Comparison of ENCODE assay signal across 8 cellular contexts in the genomic region with DNA sequence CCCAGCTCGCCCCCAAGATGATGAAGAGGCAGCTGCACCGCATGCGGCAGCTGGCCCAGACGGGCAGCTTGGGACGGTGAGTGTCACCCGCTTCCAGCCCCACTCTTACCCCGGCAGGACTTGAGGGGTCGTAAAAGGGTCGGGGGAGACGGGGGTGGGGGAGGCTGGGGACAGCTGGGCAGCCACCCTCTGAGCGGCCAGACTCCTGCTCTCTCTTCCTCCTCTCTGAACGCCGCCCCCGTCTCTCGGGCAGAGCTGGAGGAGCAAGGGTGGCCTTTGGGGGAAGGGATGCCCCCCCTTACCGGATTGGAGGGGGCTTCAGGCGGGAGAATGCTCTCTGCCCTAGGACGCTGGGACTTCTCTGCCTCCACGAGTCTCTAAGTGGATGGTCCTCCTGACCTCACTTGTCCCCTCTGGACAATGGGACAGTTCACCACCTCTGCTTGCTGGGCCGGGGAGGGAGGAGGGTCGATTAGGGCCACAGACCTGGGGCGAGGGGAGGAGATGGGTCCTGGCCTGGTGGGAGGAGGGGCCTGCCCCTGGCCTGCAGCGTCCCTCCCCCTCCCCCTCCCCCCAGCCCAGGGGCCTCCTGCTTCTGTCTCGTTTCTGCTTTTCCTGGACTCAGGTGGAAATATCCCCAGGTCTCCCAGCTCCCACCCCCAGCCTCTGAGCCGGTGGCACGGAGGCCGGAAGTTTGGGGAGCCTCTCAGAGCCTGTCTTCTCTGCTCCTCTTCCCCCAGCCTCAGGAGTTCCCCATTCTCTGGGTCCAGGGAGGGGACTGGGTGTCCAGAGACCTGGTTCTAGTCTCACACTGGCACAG. TPM values are rescaled to one million over a fixed set of nuclear protein-coding genes. Genes with fewer than 3 reads are reported as not detected.
DNase-seq lines count a peak whose midpoint lies in the region; FAIRE-seq and TF ChIP-seq lines count a peak whose summit lies in the region.

No MANE protein-coding gene starts in this region.

- peaks cover 59% of the 10 kb centered on the region for H3K36me3 Mint-ChIP-seq in dendritic cell treated with granulocyte-macrophage colony-stimulating factor and Interleukin-4, amounts not matched to agents 40 ng/mL and 50 ng/mL, for 4 days (ENCODE audit: low read depth)

- H3K27me3 ChIP-seq in NT2/D1 (ENCODE audit: insufficient read depth, insufficient read length) (no peaks in the 10 kb centered on the region), muscle layer of duodenum (ENCODE audit: low read depth, low read length) (no peaks in the 10 kb centered on the region), MG63 (no peaks in the 10 kb centered on the region)

- H3K27me3 Mint-ChIP-seq in dendritic cell treated with granulocyte-macrophage colony-stimulating factor and Interleukin-4, amounts not matched to agents 40 ng/mL and 50 ng/mL, for 4 days, result no peaks in the 10 kb centered on the region

- H3K27ac Mint-ChIP-seq in dendritic cell treated with granulocyte-macrophage colony-stimulating factor and Interleukin-4, amounts not matched to agents 40 ng/mL and 50 ng/mL, for 4 days, result peak overlapping the region; percentile 87

- H3K4me3 ChIP-seq in GM12875 (ENCODE audit: low read depth, low read length) (peak overlapping the region; percentile 72), NT2/D1 (ENCODE audit: insufficient read length, low read depth) (peak overlapping the region; percentile 75), muscle layer of duodenum (ENCODE audit: low read depth in 1 of 2, low read length in 2 of 2) (peak overlapping the region; percentile 67 to 68), MG63 (no peak overlapping the region)

- H3K9me3 Mint-ChIP-seq in dendritic cell treated with granulocyte-macrophage colony-stimulating factor and Interleukin-4, amounts not matched to agents 40 ng/mL and 50 ng/mL, for 4 days, result no peaks in the 10 kb centered on the region

- peak overlapping the region; percentile 85 for H3K9ac ChIP-seq in NT2/D1 (ENCODE audit: insufficient read length, low read depth)

- H3K9me3 ChIP-seq in NT2/D1 (ENCODE audit: insufficient read depth, low read length) (no peaks in the 10 kb centered on the region), muscle layer of duodenum (ENCODE audit: control insufficient read depth in 1 of 2, low read length in 2 of 2) (no peaks in the 10 kb centered on the region), MG63 (no peaks in the 10 kb centered on the region)

- H3K4me1 Mint-ChIP-seq in dendritic cell treated with granulocyte-macrophage colony-stimulating factor and Interleukin-4, amounts not matched to agents 40 ng/mL and 50 ng/mL, for 4 days (ENCODE audit: low read depth), result peaks cover 77% of the 10 kb centered on the region

- H3K4me1 ChIP-seq in NT2/D1 (ENCODE audit: insufficient read depth, insufficient read length) (peaks cover 20% of the 10 kb centered on the region), muscle layer of duodenum (ENCODE audit: control insufficient read depth in 1 of 2, insufficient read depth in 2 of 2, low read length in 2 of 2) (peaks cover 8 to 34% of the 10 kb centered on the region in 2 donors)

- FAIRE-seq in urothelium cell line (lab: Jason Lieb, UNC), result no peak

- intact Hi-C loops in dendritic cell treated with granulocyte-macrophage colony-stimulating factor and Interleukin-4, amounts not matched to agents 40 ng/mL and 50 ng/mL, for 4 days (cut with micrococcal nuclease), result loop anchor here (5.0 to 10.0 kb wide), 2 partner anchors 42 to 95 kb away; no protein-coding TSS in a partner anchor

- peak overlapping the region; percentile 79 for H3K27ac ChIP-seq in muscle layer of duodenum (ENCODE audit: low read length)

- H3K4me3 Mint-ChIP-seq in dendritic cell treated with granulocyte-macrophage colony-stimulating factor and Interleukin-4, amounts not matched to agents 40 ng/mL and 50 ng/mL, for 4 days, result peak overlapping the region; percentile 98

- DNase-seq in NT2/D1 (ENCODE audit: low read depth, low spot score), result no peak
- DNase-seq in MG63, result no peak
- DNase-seq in superior temporal gyrus (ENCODE audit: extremely low spot score), result no peak
- no peak for DNase-seq in GDM1 (lab: John Stamatoyannopoulos, UW)
- no peak for DNase-seq in urothelium cell line (ENCODE audit: low spot score)

- H3K36me3 ChIP-seq in NT2/D1 (ENCODE audit: insufficient read depth, insufficient read length, low read length) (peaks cover 36% of the 10 kb centered on the region), muscle layer of duodenum (ENCODE audit: control insufficient read depth in 1 of 2, insufficient read depth in 2 of 2, low read length in 2 of 2) (peaks cover 0 to 3% of the 10 kb centered on the region in 2 donors), MG63 (no peaks in the 10 kb centered on the region)

- no peak for TF ChIP-seq CTCF in GM12875 (IDR thresholded peaks at IDR 0.05; ENCODE audit: borderline replicate concordance, insufficient read depth, low read depth, low read length)

RNA-seq across cellular contexts. Expression of gene SH3BP1, which starts 0.5 kb away (rescaled TPM):
- total RNA-seq in MG63 (2014; rRNA removed; shearing (Covaris generic); ENCODE audit: low replicate concordance), result 0.95 TPM in 1 of 2 replicates, not detected in the other

RNA-seq across cellular contexts. Expression of gene PDXP, which starts 18.5 kb away (rescaled TPM):
- 18.0 and 24.2 TPM in 2 replicates for total RNA-seq in MG63 (2014; rRNA removed; shearing (Covaris generic); ENCODE audit: low replicate concordance)

RNA-seq across cellular contexts. Expression of gene GGA1, which starts 31.3 kb away (rescaled TPM):
- total RNA-seq in MG63 (2014; rRNA removed; shearing (Covaris generic); ENCODE audit: low replicate concordance), result 13.8 and 33.2 TPM in 2 replicates

RNA-seq across cellular contexts. Expression of gene LGALS1, which starts 35.5 kb away (rescaled TPM):
- 3,913 and 4,947 TPM in 2 replicates for total RNA-seq in MG63 (2014; rRNA removed; shearing (Covaris generic); ENCODE audit: low replicate concordance)

RNA-seq across cellular contexts. Expression of gene NOL12, which starts 46.2 kb away (rescaled TPM):
- 61.0 and 111 TPM in 2 replicates for total RNA-seq in MG63 (2014; rRNA removed; shearing (Covaris generic); ENCODE audit: low replicate concordance)
